In genomic region chr15:52804526-52805081, GRCh38 we compare ENCODE assay signal across 8 cellular contexts. TPM values are rescaled to one million over a fixed set of nuclear protein-coding genes. Genes with fewer than 3 reads are reported as not detected.
DNase-seq lines count a peak whose midpoint lies in the region; ATAC-seq and TF ChIP-seq lines count a peak whose summit lies in the region.
"Had no signal": no experiment of that assay in that cellular context is flagged by ENCODE, and none has a peak within 500 bp of the region (broad histone marks: within the 10 kb centered on the region; RNA-seq: fewer than 3 reads in every experiment).

No MANE protein-coding gene starts in this region.

- no peak overlapping the region for H2BK20ac ChIP-seq in H9 (ENCODE audit: low read depth, low read length, poor library complexity, severe bottlenecking)

- H3K4me3 Mint-ChIP-seq in H9, result peak overlapping the region; percentile 77 to 87
- H3K4me3 Mint-ChIP-seq in stimulated activated effector memory CD8-positive, alpha-beta T cell treated with anti-CD3 and anti-CD28 coated beads, Interleukin-12 subunit alpha, Interleukin-12 subunit beta, amount 100 ng/mL, for 72 hours, result peak overlapping the region; percentile 70

- no peak overlapping the region for H2AFZ ChIP-seq in H9 (ENCODE audit: low read length)

- H3T11ph ChIP-seq in H9 (ENCODE audit: low read length), result no peak overlapping the region

- peak overlapping the region; percentile 73 for H3K27ac ChIP-seq in H9 (ENCODE audit: insufficient read length, low read depth, low read length)

- peaks cover 4 to 37% (median 20%) of the 10 kb centered on the region in 3 experiments; a peak in 5 of 7 replicates for H3K36me3 Mint-ChIP-seq in H9 (ENCODE audit: insufficient read depth in 1 of 3, low read depth in 3 of 3)
- no peaks in the 10 kb centered on the region for H3K36me3 Mint-ChIP-seq in stimulated activated effector memory CD8-positive, alpha-beta T cell treated with anti-CD3 and anti-CD28 coated beads, Interleukin-12 subunit alpha, Interleukin-12 subunit beta, amount 100 ng/mL, for 72 hours

- H2BK5ac ChIP-seq in H9 (ENCODE audit: insufficient read length, low read length), result no peak overlapping the region

- H3K4me2 ChIP-seq in H9 (ENCODE audit: insufficient read depth, insufficient read length, low read length), result peak overlapping the region; percentile 77

- no CpG with 5 or more reads among the region's 25 CpGs for WGBS in H9 (ENCODE audit: extremely low coverage, insufficient read length, low lambda C conversion rate)

- no peak overlapping the region for H3K4ac ChIP-seq in H9 (ENCODE audit: low read depth, low read length)

- H3K27me3 Mint-ChIP-seq in H9 (ENCODE audit: low read depth), result peaks cover 14% of the 10 kb centered on the region

- no peak overlapping the region for H3K23ac ChIP-seq in H9 (ENCODE audit: insufficient read length, low read depth, low read length)

- peak overlapping the region; percentile 8 for H3K18ac ChIP-seq in H9 (ENCODE audit: insufficient read length, low read depth, low read length)

- no peak overlapping the region for H3K14ac ChIP-seq in H9 (ENCODE audit: insufficient read depth, low read length)

- H3K56ac ChIP-seq in H9 (ENCODE audit: insufficient read length, low read depth, low read length), result no peak overlapping the region

- peak overlapping the region; percentile 52 for H3K9ac ChIP-seq in H9 (ENCODE audit: extremely low read depth, insufficient read length, low read length)

- no peak overlapping the region for H2BK15ac ChIP-seq in H9 (ENCODE audit: low read depth, low read length)

- ATAC-seq in stimulated activated effector memory CD8-positive, alpha-beta T cell treated with anti-CD3 and anti-CD28 coated beads, Interleukin-12 subunit alpha, Interleukin-12 subunit beta, amount 100 ng/mL, for 72 hours, result no peak
- ATAC-seq in GM18861 (IDR thresholded peaks at IDR 0.05; ENCODE audit: unreplicated experiment), result no peak

- H4K20me1 ChIP-seq in H9 (ENCODE audit: control insufficient read depth, insufficient read depth, insufficient read length), result no peaks in the 10 kb centered on the region

- peaks cover 2% of the 10 kb centered on the region; the same call in 1 of the 2 replicates for H3K79me2 ChIP-seq in H9 (ENCODE audit: insufficient read depth, low read length)

- H2AK5ac ChIP-seq in H9 (ENCODE audit: insufficient read length, low read length), result no peak overlapping the region

- H4K5ac ChIP-seq in H9 (ENCODE audit: insufficient read length, low read depth, low read length), result no peak overlapping the region

- no peak overlapping the region for H4K91ac ChIP-seq in H9 (ENCODE audit: insufficient read length, low read depth, low read length)

- H3K79me1 ChIP-seq in H9 (ENCODE audit: insufficient read depth, low read depth, low read length, poor library complexity, severe bottlenecking), result no peaks in the 10 kb centered on the region

- peaks cover 21% of the 10 kb centered on the region for H3K23me2 ChIP-seq in H9 (ENCODE audit: insufficient read length, low read depth, low read length, poor library complexity, severe bottlenecking)

- DNase-seq in H9, result peak; percentile 82
- DNase-seq in activated naive CD4-positive, alpha-beta T cell treated with anti-CD3 and anti-CD28 coated beads, Interleukin-2, amount 50 U/mL, for 16 hours, result peak; percentile 13
- peak; percentile 40 for DNase-seq in iPS-NIHi11 (ENCODE audit: low spot score)
- DNase-seq in stimulated activated effector memory CD8-positive, alpha-beta T cell treated with anti-CD3 and anti-CD28 coated beads, Interleukin-12 subunit alpha, Interleukin-12 subunit beta, amount 100 ng/mL, for 72 hours (ENCODE audit: low spot score in 2 of 2), result no peak
- DNase-seq in SIG-M5 (lab: John Stamatoyannopoulos, UW), result no peak
- no peak for DNase-seq in midbrain (lab: John Stamatoyannopoulos, UW)

- no peak overlapping the region for H4K8ac ChIP-seq in H9 (replicated peaks; ENCODE audit: insufficient read length, low read depth, low read length)

- H3K4me1 ChIP-seq in H9 (ENCODE audit: insufficient read depth, low read length), result peaks cover 1% of the 10 kb centered on the region

- TF ChIP-seq CTCF in H9 (conservative IDR thresholded peaks at IDR 0.05), result no peak

- H3K27me3 ChIP-seq in H9 (ENCODE audit: insufficient read depth, low read length), result peaks cover 17% of the 10 kb centered on the region; the same call in 1 of the 2 replicates

- peaks cover 40 to 46% of the 10 kb centered on the region in 2 experiments for H3K4me1 Mint-ChIP-seq in H9
- peaks cover 14% of the 10 kb centered on the region for H3K4me1 Mint-ChIP-seq in stimulated activated effector memory CD8-positive, alpha-beta T cell treated with anti-CD3 and anti-CD28 coated beads, Interleukin-12 subunit alpha, Interleukin-12 subunit beta, amount 100 ng/mL, for 72 hours

- no peak overlapping the region for H2BK120ac ChIP-seq in H9 (ENCODE audit: low read depth, low read length, poor library complexity, severe bottlenecking)

- peak overlapping the region; percentile 93 to 98 (median 93) for H3K27ac Mint-ChIP-seq in H9
- no peak overlapping the region for H3K27ac Mint-ChIP-seq in stimulated activated effector memory CD8-positive, alpha-beta T cell treated with anti-CD3 and anti-CD28 coated beads, Interleukin-12 subunit alpha, Interleukin-12 subunit beta, amount 100 ng/mL, for 72 hours

- no peaks in the 10 kb centered on the region for H3K9me3 ChIP-seq in H9 (ENCODE audit: control insufficient read depth, low read depth, low read length)

- H3K9me3 Mint-ChIP-seq in H9, result peaks cover 0 to 3% of the 10 kb centered on the region in 2 experiments; a peak in 1 of 5 replicates
- no peaks in the 10 kb centered on the region for H3K9me3 Mint-ChIP-seq in stimulated activated effector memory CD8-positive, alpha-beta T cell treated with anti-CD3 and anti-CD28 coated beads, Interleukin-12 subunit alpha, Interleukin-12 subunit beta, amount 100 ng/mL, for 72 hours

- no peak overlapping the region for H2BK12ac ChIP-seq in H9 (ENCODE audit: insufficient read length, low read depth, low read length)

RNA-seq across cellular contexts. Expression of gene ONECUT1, which starts 14.5 kb away (rescaled TPM):
- 14.0 and 14.1 TPM in 2 replicates for total RNA-seq in H9 (2021)
- total RNA-seq: posterior vena cava had no signal

Comparison
In these comparisons a context has a peak if more than half of its experiments do, and no peak if none do; other contexts are left out.
1. DNase-seq: peak in H9 (single experiment), activated naive CD4-positive, alpha-beta T cell treated with anti-CD3 and anti-CD28 coated beads, Interleukin-2, amount 50 U/mL, for 16 hours (single experiment) and iPS-NIHi11 (single experiment); none in stimulated activated effector memory CD8-positive, alpha-beta T cell treated with anti-CD3 and anti-CD28 coated beads, Interleukin-12 subunit alpha, Interleukin-12 subunit beta, amount 100 ng/mL, for 72 hours (0 of 2), SIG-M5 (single experiment) and midbrain (single experiment).